8 cellular contexts compared by ENCODE assay signal in genomic region chr10:43408710-43409384, GRCh38. TPM values are rescaled to one million over a fixed set of nuclear protein-coding genes. Genes with fewer than 3 reads are reported as not detected.
A peak's percentile ranks its signal among the peaks of the same experiment; 100 is the strongest.
DNase-seq lines count a peak whose midpoint lies in the region; ATAC-seq and TF ChIP-seq lines count a peak whose summit lies in the region.

A gene with protein sequence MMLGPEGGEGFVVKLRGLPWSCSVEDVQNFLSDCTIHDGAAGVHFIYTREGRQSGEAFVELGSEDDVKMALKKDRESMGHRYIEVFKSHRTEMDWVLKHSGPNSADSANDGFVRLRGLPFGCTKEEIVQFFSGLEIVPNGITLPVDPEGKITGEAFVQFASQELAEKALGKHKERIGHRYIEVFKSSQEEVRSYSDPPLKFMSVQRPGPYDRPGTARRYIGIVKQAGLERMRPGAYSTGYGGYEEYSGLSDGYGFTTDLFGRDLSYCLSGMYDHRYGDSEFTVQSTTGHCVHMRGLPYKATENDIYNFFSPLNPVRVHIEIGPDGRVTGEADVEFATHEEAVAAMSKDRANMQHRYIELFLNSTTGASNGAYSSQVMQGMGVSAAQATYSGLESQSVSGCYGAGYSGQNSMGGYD (minus strand): TSS chr10:43409186. CDS start chr10:43387884, 21,302 bp downstream.

- H3K4me3 ChIP-seq in epithelial cell of esophagus (ENCODE audit: low read length) (peak within 1 kb of the TSS; percentile 84), mucosa of descending colon (peak within 1 kb of the TSS; percentile 78)

- no peaks in the 10 kb centered on the region for H3K9me3 ChIP-seq in mucosa of descending colon

- intact Hi-C loops in mucosa of descending colon (cut with DNase I, micrococcal nuclease): no loop called here

- no peak for TF ChIP-seq CTCF in epithelial cell of esophagus (IDR thresholded peaks at IDR 0.05; ENCODE audit: insufficient read depth, low read depth, low read length, missing control alignments)
- no peak for TF ChIP-seq CTCF in mucosa of descending colon (IDR thresholded peaks at IDR 0.05)

- no peaks in the 10 kb centered on the region for H3K36me3 ChIP-seq in mucosa of descending colon (ENCODE audit: low read depth)

- peak; percentile 61 for DNase-seq in DMS 273 treated with DMSO at 0.1 percent for 48 hours (lab: John Stamatoyannopoulos, UW)
- DNase-seq in HuH-7.5 (ENCODE audit: low spot score): peak; percentile 77
- DNase-seq in OCI-M1 (lab: John Stamatoyannopoulos, UW): peak; percentile 99
- peak; percentile 92 for DNase-seq in activated T-cell treated with anti-CD3 and anti-CD28 coated beads for 4 hours
- peak; percentile 97 for DNase-seq in epithelial cell of esophagus (ENCODE audit: low read depth)
- peak; percentile 94 to 97 (median 97) for DNase-seq in mucosa of descending colon
- DNase-seq in stimulated activated CD8-positive, alpha-beta memory T cell treated with anti-CD3 and anti-CD28 coated beads, Interleukin-4, amount 100 ng/mL, for 1 hour (ENCODE audit: low read depth in 2 of 2, low spot score in 1 of 2): peak; percentile 79 to 87

- ATAC-seq in GM21528 (IDR thresholded peaks at IDR 0.05; ENCODE audit: low FRiP score, unreplicated experiment) (peak; percentile 67), mucosa of descending colon (peak; percentile 86)

- peaks cover 27% of the 10 kb centered on the region for H3K4me1 ChIP-seq in mucosa of descending colon (ENCODE audit: low read depth)

RNA-seq across cellular contexts. Expression of the gene that starts here (rescaled TPM):
- 100 to 1,000 TPM; 212 to 229 (median 227) TPM for total RNA-seq in mucosa of descending colon

Comparison
In these comparisons a context has a peak if more than half of its experiments do, and no peak if none do; other contexts are left out.
1. Peak in every context shown above with its lines: DNase-seq, ATAC-seq and H3K4me3 ChIP-seq.